9 cellular contexts compared by ENCODE assay signal in the genomic region with DNA sequence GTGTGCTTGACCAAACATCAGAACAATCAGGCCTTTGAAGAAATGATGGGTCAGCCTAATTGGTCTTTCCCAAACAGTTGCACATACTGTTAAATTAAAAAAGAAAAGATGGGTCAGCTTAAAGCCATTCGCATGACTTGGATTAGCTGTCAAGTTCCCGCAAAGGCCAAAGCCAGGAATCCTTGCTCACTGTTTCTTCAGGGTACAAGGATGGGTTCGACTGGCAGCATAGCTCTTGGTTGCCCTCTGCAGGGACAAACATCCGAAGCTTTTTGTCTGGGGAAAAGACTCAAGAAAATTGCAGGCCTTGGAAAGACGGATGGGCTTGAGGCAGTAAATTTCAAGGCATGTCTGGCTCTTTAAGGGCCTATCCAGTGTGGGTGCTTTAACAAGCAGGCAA.
DNase-seq lines count a peak whose midpoint lies in the region; ATAC-seq and TF ChIP-seq lines count a peak whose summit lies in the region.
"Had no signal": no experiment of that assay in that cellular context is flagged by ENCODE, and none has a peak within 500 bp of the region (broad histone marks: within the 10 kb centered on the region; RNA-seq: fewer than 3 reads in every experiment).

No MANE protein-coding gene starts in this region.

- intact Hi-C loops in upper lobe of right lung (cut with DNase I) (no loop called here), esophagus squamous epithelium (cut with DNase I) (no loop called here)

- no peaks in the 10 kb centered on the region for H3K79me1 ChIP-seq in H9 (ENCODE audit: insufficient read depth, low read depth, low read length, poor library complexity, severe bottlenecking)

- no peak overlapping the region for H3K27ac Mint-ChIP-seq in H9
- no peak overlapping the region for H3K27ac Mint-ChIP-seq in activated naive CD4-positive, alpha-beta T cell treated with anti-CD3 and anti-CD28 coated beads, Interleukin-2, amount 50 U/mL, for 72 hours
- H3K27ac Mint-ChIP-seq: stimulated activated naive CD8-positive, alpha-beta T cell treated with anti-CD3 and anti-CD28 coated beads, Interleukin-15, Interleukin-2, amounts not matched to agents 100 ng/mL and 50 ng/mL, for 24 hours had no signal

- WGBS in H9 (ENCODE audit: extremely low coverage, insufficient read length, low lambda C conversion rate): no CpG with 5 or more reads among the region's 5 CpGs
- WGBS in esophagus squamous epithelium, 2 donors: 25 to 52% methylated on average over 5 of the region's 5 CpGs

- DNase-seq in ACHN (peak; percentile 45), H9 (peak; percentile 71), anterior cingulate cortex (lab: John Stamatoyannopoulos, UW) (peak in 45 of 58 donors; percentile 1 to 65 (median 24)), inferior parietal cortex (ENCODE audit: extremely low spot score) (peak; percentile 70), upper lobe of right lung (no peak), esophagus squamous epithelium (lab: John Stamatoyannopoulos, UW) (no peak)
- no peak for DNase-seq in central memory CD4-positive, alpha-beta T cell
- no peak for DNase-seq in activated naive CD4-positive, alpha-beta T cell treated with anti-CD3 and anti-CD28 coated beads, Interleukin-2, amount 50 U/mL, for 72 hours (ENCODE audit: low spot score in 2 of 2)

- no peaks in the 10 kb centered on the region for H3K9me3 Mint-ChIP-seq in H9
- peaks cover 9 to 13% of the 10 kb centered on the region in 2 donors for H3K9me3 Mint-ChIP-seq in activated naive CD4-positive, alpha-beta T cell treated with anti-CD3 and anti-CD28 coated beads, Interleukin-2, amount 50 U/mL, for 72 hours

- no peak overlapping the region for H3K18ac ChIP-seq in H9 (ENCODE audit: insufficient read length, low read depth, low read length)

- H4K8ac ChIP-seq in H9 (replicated peaks; ENCODE audit: insufficient read length, low read depth, low read length): no peak overlapping the region

- no peak overlapping the region for H2AK5ac ChIP-seq in H9 (ENCODE audit: insufficient read length, low read length)

- no peak overlapping the region for H3K4me3 ChIP-seq in upper lobe of right lung
- H3K4me3 ChIP-seq in esophagus squamous epithelium: no peak overlapping the region

- no peak overlapping the region for H4K91ac ChIP-seq in H9 (ENCODE audit: insufficient read length, low read depth, low read length)

- H2BK12ac ChIP-seq in H9 (ENCODE audit: insufficient read length, low read depth, low read length): no peak overlapping the region

- H3K4me1 Mint-ChIP-seq in H9: peaks cover 9 to 14% of the 10 kb centered on the region in 2 experiments

- H3K4me2 ChIP-seq in H9 (ENCODE audit: insufficient read depth, insufficient read length, low read length): no peak overlapping the region

- TF ChIP-seq CTCF in H9 (conservative IDR thresholded peaks at IDR 0.05) (peak; percentile 85), upper lobe of right lung (IDR thresholded peaks at IDR 0.05) (peak; percentile 51), esophagus squamous epithelium (IDR thresholded peaks at IDR 0.05) (peak in 3 of 6 experiments; percentile 36 to 49 (median 47))

- no peaks in the 10 kb centered on the region for H3K36me3 ChIP-seq in upper lobe of right lung
- no peaks in the 10 kb centered on the region for H3K36me3 ChIP-seq in esophagus squamous epithelium

- H3K9me3 ChIP-seq in H9 (ENCODE audit: control insufficient read depth, low read depth, low read length) (no peaks in the 10 kb centered on the region), upper lobe of right lung (no peaks in the 10 kb centered on the region), esophagus squamous epithelium (no peaks in the 10 kb centered on the region)

- no peak for TF ChIP-seq POLR2A in esophagus squamous epithelium (IDR thresholded peaks at IDR 0.05)

- no peak overlapping the region for H3K56ac ChIP-seq in H9 (ENCODE audit: insufficient read length, low read depth, low read length)

- H3K27me3 Mint-ChIP-seq in H9 (ENCODE audit: low read depth): no peaks in the 10 kb centered on the region
- H3K27me3 Mint-ChIP-seq: stimulated activated naive CD8-positive, alpha-beta T cell treated with anti-CD3 and anti-CD28 coated beads, Interleukin-15, Interleukin-2, amounts not matched to agents 100 ng/mL and 50 ng/mL, for 24 hours had no signal

- no peaks in the 10 kb centered on the region for H3K27me3 ChIP-seq in H9 (ENCODE audit: insufficient read depth, low read length)
- no peaks in the 10 kb centered on the region for H3K27me3 ChIP-seq in upper lobe of right lung
- H3K27me3 ChIP-seq in esophagus squamous epithelium: no peaks in the 10 kb centered on the region

- peaks cover 6% of the 10 kb centered on the region for H3K4me1 ChIP-seq in H9 (ENCODE audit: insufficient read depth, low read length)
- H3K4me1 ChIP-seq in upper lobe of right lung: no peaks in the 10 kb centered on the region
- no peaks in the 10 kb centered on the region for H3K4me1 ChIP-seq in esophagus squamous epithelium

- no peak overlapping the region for H2AFZ ChIP-seq in H9 (ENCODE audit: low read length)

- H2BK120ac ChIP-seq in H9 (ENCODE audit: low read depth, low read length, poor library complexity, severe bottlenecking): no peak overlapping the region

- in situ Hi-C loops in ACHN (cut with HindIII; ENCODE audit: low pct_ligation_motif_present, low pct_unique_long_range_greater_than_20kb, low sequenced_read_pairs): no loop called here

- H3T11ph ChIP-seq in H9 (ENCODE audit: low read length): no peak overlapping the region

- no peak overlapping the region for H3K4ac ChIP-seq in H9 (ENCODE audit: low read depth, low read length)

- no peak overlapping the region for H2BK20ac ChIP-seq in H9 (ENCODE audit: low read depth, low read length, poor library complexity, severe bottlenecking)

- H3K27ac ChIP-seq in H9 (ENCODE audit: insufficient read length, low read depth, low read length) (peak overlapping the region; percentile 14), upper lobe of right lung (no peak overlapping the region), esophagus squamous epithelium (no peak overlapping the region)

- 0 out of 7 replicates have a peak, but pooled peaks cover 0 to 5% (median 0%) of the 10 kb centered on the region in 3 experiments for H3K36me3 Mint-ChIP-seq in H9 (ENCODE audit: insufficient read depth in 1 of 3, low read depth in 3 of 3)
- H3K36me3 Mint-ChIP-seq in activated naive CD4-positive, alpha-beta T cell treated with anti-CD3 and anti-CD28 coated beads, Interleukin-2, amount 50 U/mL, for 72 hours: peaks cover 0 to 10% of the 10 kb centered on the region in 2 donors

- no peak overlapping the region for H3K23ac ChIP-seq in H9 (ENCODE audit: insufficient read length, low read depth, low read length)

- H3K4me3 Mint-ChIP-seq in H9: no peak overlapping the region
- H3K4me3 Mint-ChIP-seq: stimulated activated naive CD8-positive, alpha-beta T cell treated with anti-CD3 and anti-CD28 coated beads, Interleukin-15, Interleukin-2, amounts not matched to agents 100 ng/mL and 50 ng/mL, for 24 hours had no signal

- no peak overlapping the region for H3K14ac ChIP-seq in H9 (ENCODE audit: insufficient read depth, low read length)

- no peak overlapping the region for H2BK5ac ChIP-seq in H9 (ENCODE audit: insufficient read length, low read length)

- no peaks in the 10 kb centered on the region for H4K20me1 ChIP-seq in H9 (ENCODE audit: control insufficient read depth, insufficient read depth, insufficient read length)

- peak; percentile 57 for ATAC-seq in upper lobe of right lung
- ATAC-seq in activated naive CD4-positive, alpha-beta T cell treated with anti-CD3 and anti-CD28 coated beads, Interleukin-2, amount 50 U/mL, for 72 hours: no peak

- H2BK15ac ChIP-seq in H9 (ENCODE audit: low read depth, low read length): no peak overlapping the region

- H3K23me2 ChIP-seq in H9 (ENCODE audit: insufficient read length, low read depth, low read length, poor library complexity, severe bottlenecking): no peaks in the 10 kb centered on the region

- no peaks in the 10 kb centered on the region for H3K79me2 ChIP-seq in H9 (ENCODE audit: insufficient read depth, low read length)

- no peak overlapping the region for H4K5ac ChIP-seq in H9 (ENCODE audit: insufficient read length, low read depth, low read length)

- no peak overlapping the region for H3K9ac ChIP-seq in H9 (ENCODE audit: extremely low read depth, insufficient read length, low read length)

Comparison
In these comparisons a context has a peak if more than half of its experiments do, and no peak if none do; other contexts are left out.
1. DNase-seq: peak in ACHN (single experiment), H9 (single experiment), anterior cingulate cortex (45 of 58) and inferior parietal cortex (single experiment); none in upper lobe of right lung (single experiment), esophagus squamous epithelium (single experiment), central memory CD4-positive, alpha-beta T cell (single experiment) and activated naive CD4-positive, alpha-beta T cell treated with anti-CD3 and anti-CD28 coated beads, Interleukin-2, amount 50 U/mL, for 72 hours (0 of 2).